ENCODE assay signal across 29 cellular contexts in the genomic region with DNA sequence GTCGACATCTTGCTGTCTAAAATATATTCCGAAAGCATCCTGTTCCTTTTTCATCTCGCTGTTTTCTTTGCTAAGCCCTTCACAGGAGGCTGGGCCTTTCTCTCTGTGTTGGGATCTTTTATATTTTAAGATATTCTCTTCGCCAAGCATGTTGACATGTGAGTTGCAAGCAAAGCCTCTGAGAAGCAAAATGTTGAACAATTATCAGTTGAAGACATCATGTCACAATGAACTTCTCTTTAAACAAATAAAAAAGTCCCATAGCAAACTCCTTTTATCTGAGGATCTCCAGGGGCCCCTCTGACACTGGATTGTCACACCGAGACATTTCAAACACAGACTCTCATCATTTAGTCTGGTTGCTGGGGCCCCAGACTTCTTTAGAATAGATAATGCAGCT.
"Had no signal": no experiment of that assay in that cellular context is flagged by ENCODE, and none has a peak within 500 bp of the region (broad histone marks: within the 10 kb centered on the region; RNA-seq: fewer than 3 reads in every experiment).

No MANE protein-coding gene starts in this region.

- ATAC-seq: naive thymus-derived CD4-positive, alpha-beta T cell; natural killer cell; psoas muscle; right cardiac atrium; right lobe of liver; stimulated activated memory B cell treated with anti-CD40 and anti-IgM and Interleukin-4, amounts not matched to agents 10 μg/mL and 1 μg/mL and 100 μg/mL, for 72 hours; stimulated activated naive CD8-positive, alpha-beta T cell treated with anti-CD3 and anti-CD28 coated beads, Interleukin-15, amount 100 ng/mL, for 72 hours; stimulated activated naive CD8-positive, alpha-beta T cell treated with anti-CD3 and anti-CD28 coated beads, Interleukin-15, Interleukin-2, amounts not matched to agents 100 U/mL and 50 U/mL, for 24 hours; upper lobe of right lung had no signal

- H3K36me3 Mint-ChIP-seq: naive thymus-derived CD4-positive, alpha-beta T cell; natural killer cell; stimulated activated memory B cell treated with anti-CD40 and anti-IgM and Interleukin-4, amounts not matched to agents 10 μg/mL and 1 μg/mL and 100 μg/mL, for 72 hours; type B pancreatic cell had no signal

- H3K4me3 Mint-ChIP-seq: naive thymus-derived CD4-positive, alpha-beta T cell; natural killer cell; nephron; neural crest cell; stimulated activated memory B cell treated with anti-CD40 and anti-IgM and Interleukin-4, amounts not matched to agents 10 μg/mL and 1 μg/mL and 100 μg/mL, for 72 hours; stimulated activated naive CD8-positive, alpha-beta T cell treated with anti-CD3 and anti-CD28 coated beads, Interleukin-15, amount 100 ng/mL, for 72 hours; type B pancreatic cell had no signal

- H3K4me3 ChIP-seq: ovary, psoas muscle, right lobe of liver, sigmoid colon, suprapubic skin, testis, tibial artery, transverse colon, upper lobe of right lung, uterus had no signal

- H3K4me1 Mint-ChIP-seq: naive thymus-derived CD4-positive, alpha-beta T cell; natural killer cell; nephron; stimulated activated naive CD8-positive, alpha-beta T cell treated with anti-CD3 and anti-CD28 coated beads, Interleukin-15, amount 100 ng/mL, for 72 hours had no signal

- H3K27ac Mint-ChIP-seq: naive thymus-derived CD4-positive, alpha-beta T cell; natural killer cell; nephron; progenitor cell of endocrine pancreas; stimulated activated memory B cell treated with anti-CD40 and anti-IgM and Interleukin-4, amounts not matched to agents 10 μg/mL and 1 μg/mL and 100 μg/mL, for 72 hours; stimulated activated naive CD8-positive, alpha-beta T cell treated with anti-CD3 and anti-CD28 coated beads, Interleukin-15, amount 100 ng/mL, for 72 hours; type B pancreatic cell had no signal

- H3K9me3 ChIP-seq: ovary, psoas muscle, right lobe of liver, sigmoid colon, suprapubic skin, testis, tibial artery, upper lobe of right lung, uterus had no signal

- H3K9me3 Mint-ChIP-seq: natural killer cell, type B pancreatic cell had no signal

- DNase-seq: naive thymus-derived CD4-positive, alpha-beta T cell; natural killer cell; occipital lobe; ovary; posterior cingulate gyrus; psoas muscle; right cardiac atrium; right lobe of liver; sigmoid colon; stimulated activated CD4-positive, alpha-beta T cell treated with anti-CD3 and anti-CD28 coated beads, Interleukin-1b, Interleukin-23, amount 100 ng/mL, for 48 hours; stimulated activated CD4-positive, alpha-beta T cell treated with anti-CD3 and anti-CD28 coated beads, Interleukin-4, amount 100 ng/mL, for 1 hour; stimulated activated CD4-positive, alpha-beta T cell treated with anti-CD3 and anti-CD28 coated beads, Interleukin-4, amount 100 ng/mL, for 4 hours; stimulated activated CD8-positive, alpha-beta memory T cell treated with anti-CD3 and anti-CD28 coated beads, Interleukin-4, amount 100 ng/mL, for 48 hours; stimulated activated naive CD4-positive, alpha-beta T cell; stimulated activated naive CD8-positive, alpha-beta T cell treated with anti-CD3 and anti-CD28 coated beads, Interleukin-15, amount 100 ng/mL, for 72 hours; stimulated activated naive CD8-positive, alpha-beta T cell treated with anti-CD3 and anti-CD28 coated beads, Interleukin-15, Interleukin-2, amounts not matched to agents 100 U/mL and 50 U/mL, for 24 hours; substantia nigra; testis; tibial artery; transverse colon; upper lobe of right lung; uterus had no signal

- H3K27me3 Mint-ChIP-seq: progenitor cell of endocrine pancreas; stimulated activated naive CD8-positive, alpha-beta T cell treated with anti-CD3 and anti-CD28 coated beads, Interleukin-15, amount 100 ng/mL, for 72 hours; type B pancreatic cell had no signal

- H3K27me3 ChIP-seq: ovary, right lobe of liver, testis, tibial artery, transverse colon, uterus had no signal

- H3K4me1 ChIP-seq: parathyroid adenoma, psoas muscle, right lobe of liver, sigmoid colon, suprapubic skin, testis, tibial artery, upper lobe of right lung, uterus had no signal

- H3K36me3 ChIP-seq: ovary, right lobe of liver, sigmoid colon, suprapubic skin, tibial artery, transverse colon, upper lobe of right lung, uterus had no signal

- H3K79me2 ChIP-seq: parathyroid adenoma had no signal

- H3K27ac ChIP-seq: ovary, parathyroid adenoma, psoas muscle, right lobe of liver, sigmoid colon, suprapubic skin, testis, tibial artery, upper lobe of right lung, uterus had no signal

- H2AFZ ChIP-seq: parathyroid adenoma had no signal
